In genomic region chr11:60929774-60930173, GRCh38 we compare ENCODE assay signal across 22 cellular contexts. TPM values are rescaled to one million over a fixed set of nuclear protein-coding genes. Genes with fewer than 3 reads are reported as not detected.
A peak's percentile ranks its signal among the peaks of the same experiment; 100 is the strongest.
DNase-seq lines count a peak whose midpoint lies in the region; ATAC-seq and TF ChIP-seq lines count a peak whose summit lies in the region.
"Had no signal": no experiment of that assay in that cellular context is flagged by ENCODE, and none has a peak within 500 bp of the region (broad histone marks: within the 10 kb centered on the region; RNA-seq: fewer than 3 reads in every experiment).

No MANE protein-coding gene starts in this region.

- no peaks in the 10 kb centered on the region for H3K79me2 ChIP-seq in osteoblast (ENCODE audit: insufficient read depth, low read length)

- no peak overlapping the region for H3K4me2 ChIP-seq in osteoblast (ENCODE audit: insufficient read depth, low read length)
- H3K4me2 ChIP-seq: SK-N-SH had no signal

- H3K4me3 ChIP-seq in HEK293 (ENCODE audit: low read depth, low read length) (no peak overlapping the region), osteoblast (ENCODE audit: insufficient read depth, low read length) (no peak overlapping the region), upper lobe of right lung (no peak overlapping the region)
- H3K4me3 ChIP-seq: HAP-1 had no signal

- H3K4me1 ChIP-seq in HEK293 (ENCODE audit: control insufficient read depth, insufficient read depth, low read length) (no peaks in the 10 kb centered on the region), osteoblast (ENCODE audit: insufficient read depth, low read length) (peaks cover 9% of the 10 kb centered on the region), upper lobe of right lung (peaks cover 6% of the 10 kb centered on the region)

- H3K27ac ChIP-seq in HEK293 (ENCODE audit: extremely low read depth, low read depth, low read length) (no peak overlapping the region), osteoblast (ENCODE audit: low read depth, low read length) (no peak overlapping the region), upper lobe of right lung (no peak overlapping the region)
- H3K27ac ChIP-seq: C4-2B had no signal

- peaks cover 36% of the 10 kb centered on the region for H3K36me3 Mint-ChIP-seq in endothelial cell (ENCODE audit: low read depth, unreplicated experiment)
- H3K36me3 Mint-ChIP-seq: CD8-positive, alpha-beta T cell; IgD-negative memory B cell had no signal

- no peak for DNase-seq in endothelial cell (ENCODE audit: low spot score)
- DNase-seq in osteoblast (ENCODE audit: insufficient read length, low spot score, missing footprints) = peak; percentile 82
- DNase-seq in upper lobe of right lung = peak; percentile 20
- DNase-seq in KBM-7 = no peak
- no peak for DNase-seq in HUDEP-2 (lab: John Stamatoyannopoulos, UW; ENCODE audit: unreplicated experiment in 76 of 76)
- no peak for DNase-seq in kidney glomerular epithelial cell (lab: John Stamatoyannopoulos, UW)
- DNase-seq: Caco-2; CD8-positive, alpha-beta T cell; GOT3; NCI-H1092 treated with DMSO at 0.1 percent for 48 hours; NCI-H1436; NCI-H187; NCI-H2171 treated with DMSO at 0.1 percent for 48 hours; NCI-H345; NCI-H510A treated with DMSO at 0.1 percent for 48 hours; NCI-H774; SK-N-SH had no signal

- H3K4me3 Mint-ChIP-seq in endothelial cell (ENCODE audit: unreplicated experiment) = peak overlapping the region; percentile 62
- H3K4me3 Mint-ChIP-seq: CD8-positive, alpha-beta T cell had no signal

- H3K9me3 Mint-ChIP-seq in endothelial cell (ENCODE audit: unreplicated experiment) = no peaks in the 10 kb centered on the region
- H3K9me3 Mint-ChIP-seq: CD8-positive, alpha-beta T cell; IgD-negative memory B cell had no signal

- ATAC-seq in upper lobe of right lung = no peak
- ATAC-seq: CD8-positive, alpha-beta T cell had no signal

- H3K9me3 ChIP-seq in HEK293 (ENCODE audit: control insufficient read depth, insufficient read depth, low read depth, low read length) = no peaks in the 10 kb centered on the region
- H3K9me3 ChIP-seq in osteoblast (ENCODE audit: low read depth, low read length) = no peaks in the 10 kb centered on the region
- H3K9me3 ChIP-seq in upper lobe of right lung = no peaks in the 10 kb centered on the region
- H3K9me3 ChIP-seq: Caco-2, HAP-1, SK-N-SH had no signal

- peaks cover 14% of the 10 kb centered on the region for H3K4me1 Mint-ChIP-seq in endothelial cell (ENCODE audit: unreplicated experiment)

- intact Hi-C loops in upper lobe of right lung (cut with DNase I) = no loop called here

- H3K27me3 ChIP-seq in osteoblast (ENCODE audit: insufficient read depth, low read length) = no peaks in the 10 kb centered on the region
- peaks cover 8% of the 10 kb centered on the region for H3K27me3 ChIP-seq in upper lobe of right lung

- H3K27me3 Mint-ChIP-seq in endothelial cell (ENCODE audit: unreplicated experiment) = peaks cover 6% of the 10 kb centered on the region

- no peak overlapping the region for H2AFZ ChIP-seq in osteoblast (ENCODE audit: low read length)

- H3K27ac Mint-ChIP-seq in endothelial cell (ENCODE audit: unreplicated experiment) = no peak overlapping the region
- H3K27ac Mint-ChIP-seq: CD8-positive, alpha-beta T cell had no signal

- TF ChIP-seq CTCF in HEK293 (tag by site-specific recombination; IDR thresholded peaks at IDR 0.05) (no peak), endothelial cell (IDR thresholded peaks at IDR 0.05; ENCODE audit: unreplicated experiment) (no peak), osteoblast (IDR thresholded peaks at IDR 0.05; ENCODE audit: extremely low read depth, low read depth, low read length) (no peak), upper lobe of right lung (IDR thresholded peaks at IDR 0.05) (no peak)

- no peaks in the 10 kb centered on the region for H4K20me1 ChIP-seq in osteoblast (ENCODE audit: insufficient read depth, low read length)

- H3K36me3 ChIP-seq in HEK293 (ENCODE audit: control insufficient read depth in 2 of 2, insufficient read depth in 1 of 2, low read length in 2 of 2) (peaks cover 0 to 78% of the 10 kb centered on the region in 2 experiments; a peak in 1 of 3 replicates), osteoblast (ENCODE audit: insufficient read depth, low read length) (peaks cover 5% of the 10 kb centered on the region), upper lobe of right lung (no peaks in the 10 kb centered on the region)

- CTCF ChIA-PET in HEK293 (lab: Yijun Ruan, JAX) = no interaction called here

- in situ Hi-C loops in KBM-7 (cut with MboI; ENCODE audit: low pct_unique_long_range_greater_than_20kb, low sequenced_read_pairs) = no loop called here

- POLR2A ChIA-PET in HEK293 (lab: Yijun Ruan, JAX) = interaction anchor here (1.3 to 2.1 kb wide), 2 partner anchors 10 to 16 kb away, joined by 6 to 8 read pairs; partner anchors contain the start of gene TMEM109

TF ChIP-seq in HEK293, 187 proteins besides CTCF, POLR2A, EP300 and RAD21:
- no peak for TF ChIP-seq ZNF112 (tag by site-specific recombination; IDR thresholded peaks at IDR 0.05)
- peak; percentile 81 for TF ChIP-seq EGR2 (tag by site-specific recombination; IDR thresholded peaks at IDR 0.05; ENCODE audit: low read depth)
- TF ChIP-seq ZFHX2 (tag by site-specific recombination; conservative IDR thresholded peaks at IDR 0.05) = peak; percentile 77
TF ChIP-seq in HEK293: peak in this region for 2.

RNA-seq across cellular contexts. Expression of gene TMEM132A, which starts 5.5 kb away (rescaled TPM):
- total RNA-seq in endothelial cell (ENCODE audit: unreplicated experiment) = 164 TPM
- total RNA-seq in osteoblast = 12.1 and 19.5 TPM in 2 replicates
- total RNA-seq in upper lobe of right lung = 18.4 TPM
- total RNA-seq: CD8-positive, alpha-beta T cell had no signal

RNA-seq across cellular contexts. Expression of gene TMEM109, which starts 15.8 kb away (rescaled TPM):
- 95.1 TPM for total RNA-seq in endothelial cell (ENCODE audit: unreplicated experiment)
- total RNA-seq in osteoblast = 36.6 and 38.6 TPM in 2 replicates
- 156 TPM for total RNA-seq in upper lobe of right lung

RNA-seq across cellular contexts. Expression of gene SLC15A3, which starts 22.2 kb away (rescaled TPM):
- 0.62 TPM for total RNA-seq in endothelial cell (ENCODE audit: unreplicated experiment)
- 10.9 and 13.0 TPM in 2 replicates for total RNA-seq in osteoblast
- 139 TPM for total RNA-seq in upper lobe of right lung
- total RNA-seq: A673 had no signal

RNA-seq across cellular contexts. Expression of gene PRPF19, which starts 23.4 kb away (rescaled TPM):
- 163 TPM for total RNA-seq in endothelial cell (ENCODE audit: unreplicated experiment)
- total RNA-seq in osteoblast = 39.8 and 46.0 TPM in 2 replicates
- 59.8 TPM for total RNA-seq in upper lobe of right lung

RNA-seq across cellular contexts. Expression of gene CD6, which starts 41.7 kb away (rescaled TPM):
- total RNA-seq in endothelial cell (ENCODE audit: unreplicated experiment) (0.33 TPM), osteoblast (not detected in 2 replicates), upper lobe of right lung (3.9 TPM)
- total RNA-seq: A673 had no signal

Comparison
In these comparisons a context has a peak if more than half of its experiments do, and no peak if none do; other contexts are left out.
1. DNase-seq: peak in osteoblast (single experiment) and upper lobe of right lung (single experiment); none in endothelial cell (single experiment), KBM-7 (single experiment), HUDEP-2 (0 of 76) and kidney glomerular epithelial cell (single experiment).
2. RNA of gene SLC15A3, which starts 22.2 kb away (total RNA-seq): 139 TPM in upper lobe of right lung (single experiment); 10.9 to 13.0 TPM in osteoblast and 0.62 TPM in endothelial cell (single experiment); every median in the first group is over 10 times any median in the second.